ENCODE assay signal across 8 cellular contexts in the genomic region with DNA sequence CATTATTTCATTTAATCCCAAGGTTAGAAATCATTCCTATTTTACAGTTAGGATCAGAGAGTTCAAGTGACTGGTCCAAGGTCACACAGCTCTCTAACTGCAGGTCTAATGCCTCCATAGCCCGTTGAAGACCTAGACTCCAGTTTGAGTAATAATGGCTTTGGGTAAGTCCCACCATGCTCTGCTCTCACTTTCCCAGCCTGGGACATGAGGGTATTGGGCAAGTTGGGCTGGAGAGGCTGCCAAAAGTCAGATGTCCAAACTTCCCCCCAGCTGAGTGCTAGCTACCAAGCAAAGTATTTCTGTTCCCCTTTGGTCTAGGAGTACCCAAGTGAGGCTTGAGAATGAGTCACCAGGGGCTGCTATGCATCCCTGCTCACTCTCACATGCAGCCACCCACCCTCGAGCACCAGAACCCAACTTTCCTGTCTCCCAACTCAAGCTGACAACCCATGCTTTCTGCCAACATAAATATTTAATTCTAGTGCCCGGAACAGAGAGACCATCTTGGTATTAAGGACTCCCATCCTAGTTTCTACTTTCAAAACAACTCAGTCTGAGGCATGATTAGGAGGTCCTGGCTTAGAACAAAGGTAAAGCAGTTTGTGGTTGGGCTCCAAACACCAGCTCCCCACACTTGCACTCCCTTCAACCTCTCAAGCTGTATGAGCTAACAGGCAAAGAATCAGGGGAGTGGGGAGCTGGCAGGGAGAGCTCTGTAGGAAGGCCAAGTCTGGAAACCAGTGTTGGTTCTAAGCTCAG.
A peak's percentile ranks its signal among the peaks of the same experiment; 100 is the strongest.
DNase-seq lines count a peak whose midpoint lies in the region; ATAC-seq and TF ChIP-seq lines count a peak whose summit lies in the region.

No MANE protein-coding gene starts in this region.

- H4K5ac ChIP-seq in mesendoderm (ENCODE audit: low read length): no peak overlapping the region

- H3K79me1 ChIP-seq in mesendoderm (ENCODE audit: low read length): no peaks in the 10 kb centered on the region

- H3K4me1 ChIP-seq in OCI-LY3 (ENCODE audit: low read length): peaks cover 15% of the 10 kb centered on the region
- H3K4me1 ChIP-seq in mesendoderm (ENCODE audit: control insufficient read depth, low read depth, low read length): no peaks in the 10 kb centered on the region

- H3K27ac ChIP-seq in OCI-LY3 (ENCODE audit: low read length): peak overlapping the region; percentile 41; the same call in 1 of the 2 replicates
- H3K27ac ChIP-seq in mesendoderm (ENCODE audit: low read depth, low read length): no peak overlapping the region
- no peak overlapping the region for H3K27ac ChIP-seq in caudate nucleus (ENCODE audit: low read depth, low read length)

- ATAC-seq in GM18511 (IDR thresholded peaks at IDR 0.05; ENCODE audit: unreplicated experiment): peak; percentile 96
- ATAC-seq in HG02642 (IDR thresholded peaks at IDR 0.05; ENCODE audit: poor library complexity, unreplicated experiment): peak; percentile 89
- no peak for ATAC-seq in natural killer cell treated with Interleukin-12 subunit alpha and Interleukin-12 subunit beta and Interleukin-15 and Interleukin-18, amount 100 ng/mL, for 72 hours

- DNase-seq in mesendoderm (peak; percentile 68), caudate nucleus (lab: John Stamatoyannopoulos, UW) (no peak)
- no peak for DNase-seq in activated CD4-positive, alpha-beta memory T cell treated with anti-CD3 and anti-CD28 coated beads for 36 hours
- no peak for DNase-seq in natural killer cell treated with Interleukin-12 subunit alpha and Interleukin-12 subunit beta and Interleukin-15 and Interleukin-18, amount 100 ng/mL, for 72 hours (ENCODE audit: low spot score)
- no peak for DNase-seq in activated T-cell treated with anti-CD3 and anti-CD28 coated beads, Interleukin-2, amount 50 U/mL, for 48 hours

- CTCF ChIA-PET in activated CD4-positive, alpha-beta memory T cell treated with anti-CD3 and anti-CD28 coated beads for 36 hours (lab: Charles Lee): no interaction called here

- H2AK5ac ChIP-seq in mesendoderm (ENCODE audit: low read length): no peak overlapping the region

- H2BK15ac ChIP-seq in mesendoderm (replicated peaks; ENCODE audit: low read depth): no peak overlapping the region

- H3K4me2 ChIP-seq in OCI-LY3 (ENCODE audit: low read length): peak overlapping the region; percentile 47
- no peak overlapping the region for H3K4me2 ChIP-seq in mesendoderm (ENCODE audit: low read length)

- no peak overlapping the region for H3K4ac ChIP-seq in mesendoderm (ENCODE audit: low read depth, low read length)

- H2BK120ac ChIP-seq in mesendoderm (ENCODE audit: low read depth, low read length): no peak overlapping the region

- no peak overlapping the region for H3K23ac ChIP-seq in mesendoderm (ENCODE audit: low read length)

- no CpG with 5 or more reads among the region's 3 CpGs for WGBS in mesendoderm (ENCODE audit: extremely low coverage, insufficient coverage, low lambda C conversion rate)

- H3K9ac ChIP-seq in OCI-LY3 (ENCODE audit: low read length) (no peak overlapping the region), mesendoderm (ENCODE audit: low read length) (no peak overlapping the region)

- H3K4me3 ChIP-seq in OCI-LY3 (ENCODE audit: low read length): no peak overlapping the region; the same call in 1 of the 2 replicates
- no peak overlapping the region for H3K4me3 ChIP-seq in mesendoderm (ENCODE audit: low read length)

- 0 out of 2 replicates have a peak, but pooled peaks cover 4% of the 10 kb centered on the region for H4K20me1 ChIP-seq in OCI-LY3 (ENCODE audit: insufficient read depth, low read length)

- H3K36me3 Mint-ChIP-seq in activated CD4-positive, alpha-beta memory T cell treated with anti-CD3 and anti-CD28 coated beads for 36 hours: no peaks in the 10 kb centered on the region
- no peaks in the 10 kb centered on the region for H3K36me3 Mint-ChIP-seq in natural killer cell treated with Interleukin-12 subunit alpha and Interleukin-12 subunit beta and Interleukin-15 and Interleukin-18, amount 100 ng/mL, for 72 hours

- H2BK5ac ChIP-seq in mesendoderm (ENCODE audit: low read length): no peak overlapping the region

- no peak overlapping the region for H3K4me3 Mint-ChIP-seq in activated CD4-positive, alpha-beta memory T cell treated with anti-CD3 and anti-CD28 coated beads for 36 hours
- H3K4me3 Mint-ChIP-seq in natural killer cell treated with Interleukin-12 subunit alpha and Interleukin-12 subunit beta and Interleukin-15 and Interleukin-18, amount 100 ng/mL, for 72 hours: no peak overlapping the region

- no peaks in the 10 kb centered on the region for H3K4me1 Mint-ChIP-seq in activated CD4-positive, alpha-beta memory T cell treated with anti-CD3 and anti-CD28 coated beads for 36 hours (ENCODE audit: low read depth)
- H3K4me1 Mint-ChIP-seq in natural killer cell treated with Interleukin-12 subunit alpha and Interleukin-12 subunit beta and Interleukin-15 and Interleukin-18, amount 100 ng/mL, for 72 hours (ENCODE audit: low read depth in 2 of 2): no peaks in the 10 kb centered on the region

- intact Hi-C loops in activated CD4-positive, alpha-beta memory T cell treated with anti-CD3 and anti-CD28 coated beads for 36 hours (cut with micrococcal nuclease): no loop called here

- H3K27me3 ChIP-seq in OCI-LY3 (ENCODE audit: low read depth, low read length) (no peaks in the 10 kb centered on the region), mesendoderm (ENCODE audit: insufficient read depth, low read length, poor library complexity) (no peaks in the 10 kb centered on the region)

- POLR2A ChIA-PET in activated CD4-positive, alpha-beta memory T cell treated with anti-CD3 and anti-CD28 coated beads for 36 hours (lab: Charles Lee): no interaction called here

- no peaks in the 10 kb centered on the region for H3K9me3 ChIP-seq in OCI-LY3 (ENCODE audit: insufficient read depth, low read length)

- peaks cover 3% of the 10 kb centered on the region for H3K9me3 Mint-ChIP-seq in activated CD4-positive, alpha-beta memory T cell treated with anti-CD3 and anti-CD28 coated beads for 36 hours
- no peaks in the 10 kb centered on the region for H3K9me3 Mint-ChIP-seq in natural killer cell treated with Interleukin-12 subunit alpha and Interleukin-12 subunit beta and Interleukin-15 and Interleukin-18, amount 100 ng/mL, for 72 hours

- no peak for TF ChIP-seq CTCF in OCI-LY3 (IDR thresholded peaks at IDR 0.05; ENCODE audit: low read depth, low read length)

- no peaks in the 10 kb centered on the region for H3K79me2 ChIP-seq in OCI-LY3 (ENCODE audit: low read length)
- H3K79me2 ChIP-seq in mesendoderm (ENCODE audit: control insufficient read depth, insufficient read depth, low read length): no peaks in the 10 kb centered on the region

- H3K27me3 Mint-ChIP-seq in activated CD4-positive, alpha-beta memory T cell treated with anti-CD3 and anti-CD28 coated beads for 36 hours: no peaks in the 10 kb centered on the region
- no peaks in the 10 kb centered on the region for H3K27me3 Mint-ChIP-seq in natural killer cell treated with Interleukin-12 subunit alpha and Interleukin-12 subunit beta and Interleukin-15 and Interleukin-18, amount 100 ng/mL, for 72 hours

- H2AFZ ChIP-seq in OCI-LY3 (ENCODE audit: low read depth, low read length): no peak overlapping the region

- no peak overlapping the region for H3K56ac ChIP-seq in mesendoderm (ENCODE audit: low read length)

- H4K8ac ChIP-seq in mesendoderm (ENCODE audit: low read depth, low read length): no peak overlapping the region

- no peak overlapping the region for H3K18ac ChIP-seq in mesendoderm (ENCODE audit: low read length)

- H3K36me3 ChIP-seq in OCI-LY3 (replicated peaks; ENCODE audit: low read depth, low read length) (no peaks in the 10 kb centered on the region), mesendoderm (ENCODE audit: control insufficient read depth, insufficient read depth, low read length) (no peaks in the 10 kb centered on the region)

- H3K27ac Mint-ChIP-seq in activated CD4-positive, alpha-beta memory T cell treated with anti-CD3 and anti-CD28 coated beads for 36 hours: no peak overlapping the region
- H3K27ac Mint-ChIP-seq in natural killer cell treated with Interleukin-12 subunit alpha and Interleukin-12 subunit beta and Interleukin-15 and Interleukin-18, amount 100 ng/mL, for 72 hours: no peak overlapping the region

Comparison
In these comparisons a context has a peak if more than half of its experiments do, and no peak if none do; other contexts are left out.
1. ATAC-seq: peak in GM18511 (single experiment) and HG02642 (single experiment); none in natural killer cell treated with Interleukin-12 subunit alpha and Interleukin-12 subunit beta and Interleukin-15 and Interleukin-18, amount 100 ng/mL, for 72 hours (0 of 2).